8 cellular contexts compared by ENCODE assay signal in genomic region chr1:17053071-17053684, GRCh38. TPM values are rescaled to one million over a fixed set of nuclear protein-coding genes. Genes with fewer than 3 reads are reported as not detected.
DNase-seq lines count a peak whose midpoint lies in the region; ATAC-seq and TF ChIP-seq lines count a peak whose summit lies in the region.

No MANE protein-coding gene starts in this region.

- CTCF ChIA-PET in activated CD8-positive, alpha-beta T cell treated with anti-CD3 and anti-CD28 coated beads for 36 hours (lab: Charles Lee): interaction anchor here (0.8 kb wide), 1 partner anchor 93 kb away, joined by 3 read pairs; no protein-coding TSS in a partner anchor

- H3K36me3 Mint-ChIP-seq in activated CD8-positive, alpha-beta T cell treated with anti-CD3 and anti-CD28 coated beads for 36 hours (ENCODE audit: low read depth): peaks cover 13% of the 10 kb centered on the region
- H3K36me3 Mint-ChIP-seq in stimulated activated naive CD8-positive, alpha-beta T cell treated with anti-CD3 and anti-CD28 coated beads, Interleukin-15, Interleukin-2, amounts not matched to agents 100 ng/mL and 50 ng/mL, for 24 hours (ENCODE audit: low read depth): peaks cover 10% of the 10 kb centered on the region

- intact Hi-C loops in activated CD8-positive, alpha-beta T cell treated with anti-CD3 and anti-CD28 coated beads for 36 hours (cut with micrococcal nuclease): no loop called here
- intact Hi-C loops in head of caudate nucleus (cut with DNase I): loop anchor here (5.0 to 10.0 kb wide), 2 partner anchors 41 to 362 kb away; partner anchors contain the start of gene ATP13A2

- H3K36me3 ChIP-seq in iPS-15b (ENCODE audit: control insufficient read depth, insufficient read depth, low read length): no peaks in the 10 kb centered on the region

- peaks cover 7% of the 10 kb centered on the region for H3K4me1 ChIP-seq in iPS-15b (ENCODE audit: control insufficient read depth, insufficient read depth, low read length)

- H3K4me3 ChIP-seq in iPS-15b (ENCODE audit: low read depth, low read length): peak overlapping the region; percentile 100

- H3K27me3 ChIP-seq in iPS-15b (ENCODE audit: control insufficient read depth, insufficient read depth, low read length): no peaks in the 10 kb centered on the region

- ATAC-seq in activated CD8-positive, alpha-beta T cell treated with anti-CD3 and anti-CD28 coated beads for 36 hours: no peak

- H3K4me1 Mint-ChIP-seq in activated CD8-positive, alpha-beta T cell treated with anti-CD3 and anti-CD28 coated beads for 36 hours (ENCODE audit: low read depth): peaks cover 23% of the 10 kb centered on the region
- H3K4me1 Mint-ChIP-seq in stimulated activated naive CD8-positive, alpha-beta T cell treated with anti-CD3 and anti-CD28 coated beads, Interleukin-15, Interleukin-2, amounts not matched to agents 100 ng/mL and 50 ng/mL, for 24 hours (ENCODE audit: low read depth): peaks cover 27% of the 10 kb centered on the region

- TF ChIP-seq CTCF in activated CD8-positive, alpha-beta T cell treated with anti-CD3 and anti-CD28 coated beads for 36 hours (IDR thresholded peaks at IDR 0.05): no peak

- H3K4me3 Mint-ChIP-seq in activated CD8-positive, alpha-beta T cell treated with anti-CD3 and anti-CD28 coated beads for 36 hours: peak overlapping the region; percentile 94
- H3K4me3 Mint-ChIP-seq in stimulated activated naive CD8-positive, alpha-beta T cell treated with anti-CD3 and anti-CD28 coated beads, Interleukin-15, Interleukin-2, amounts not matched to agents 100 ng/mL and 50 ng/mL, for 24 hours: peak overlapping the region; percentile 95

- peak overlapping the region; percentile 97 for H3K27ac Mint-ChIP-seq in activated CD8-positive, alpha-beta T cell treated with anti-CD3 and anti-CD28 coated beads for 36 hours
- peak overlapping the region; percentile 94 for H3K27ac Mint-ChIP-seq in stimulated activated naive CD8-positive, alpha-beta T cell treated with anti-CD3 and anti-CD28 coated beads, Interleukin-15, Interleukin-2, amounts not matched to agents 100 ng/mL and 50 ng/mL, for 24 hours

- peak; percentile 31 for DNase-seq in DMS53 (lab: John Stamatoyannopoulos, UW)
- no peak for DNase-seq in DMS53 treated with DMSO at 0.1 percent for 48 hours (lab: John Stamatoyannopoulos, UW; ENCODE audit: unreplicated experiment)
- DNase-seq in activated CD8-positive, alpha-beta T cell treated with anti-CD3 and anti-CD28 coated beads for 36 hours: no peak
- DNase-seq in COR-L47 (lab: John Stamatoyannopoulos, UW): no peak
- DNase-seq in NCI-H526 (lab: John Stamatoyannopoulos, UW): no peak
- no peak for DNase-seq in head of caudate nucleus

- H3K27me3 Mint-ChIP-seq in activated CD8-positive, alpha-beta T cell treated with anti-CD3 and anti-CD28 coated beads for 36 hours: no peaks in the 10 kb centered on the region
- peaks cover 3% of the 10 kb centered on the region for H3K27me3 Mint-ChIP-seq in stimulated activated naive CD8-positive, alpha-beta T cell treated with anti-CD3 and anti-CD28 coated beads, Interleukin-15, Interleukin-2, amounts not matched to agents 100 ng/mL and 50 ng/mL, for 24 hours

- H3K9me3 Mint-ChIP-seq in activated CD8-positive, alpha-beta T cell treated with anti-CD3 and anti-CD28 coated beads for 36 hours: no peaks in the 10 kb centered on the region
- H3K9me3 Mint-ChIP-seq in stimulated activated naive CD8-positive, alpha-beta T cell treated with anti-CD3 and anti-CD28 coated beads, Interleukin-15, Interleukin-2, amounts not matched to agents 100 ng/mL and 50 ng/mL, for 24 hours: no peaks in the 10 kb centered on the region

- H3K9me3 ChIP-seq in iPS-15b (ENCODE audit: control insufficient read depth, insufficient read depth, low read length): no peaks in the 10 kb centered on the region

- POLR2A ChIA-PET in activated CD8-positive, alpha-beta T cell treated with anti-CD3 and anti-CD28 coated beads for 36 hours (lab: Charles Lee): no interaction called here

- H3K9ac ChIP-seq in iPS-15b (ENCODE audit: low read depth, low read length): peak overlapping the region; percentile 91

RNA-seq across cellular contexts. Expression of gene SDHB, which starts 0.7 kb away (rescaled TPM):
- total RNA-seq in activated CD8-positive, alpha-beta T cell treated with anti-CD3 and anti-CD28 coated beads for 36 hours: 100 to 1,000 TPM; 135 to 148 TPM

RNA-seq across cellular contexts. Expression of gene ATP13A2, which starts 41.5 kb away (rescaled TPM):
- total RNA-seq in activated CD8-positive, alpha-beta T cell treated with anti-CD3 and anti-CD28 coated beads for 36 hours: 10 to 100 TPM; 21.4 to 24.1 TPM
